Comparison of ENCODE assay signal across 8 cellular contexts in genomic region chr10:89029785-89030437, GRCh38. TPM values are rescaled to one million over a fixed set of nuclear protein-coding genes. Genes with fewer than 3 reads are reported as not detected.
DNase-seq lines count a peak whose midpoint lies in the region; ATAC-seq and TF ChIP-seq lines count a peak whose summit lies in the region.

No MANE protein-coding gene starts in this region.

- peaks cover 9% of the 10 kb centered on the region; the same call in 1 of the 2 replicates for H3K27me3 ChIP-seq in DOHH2 (ENCODE audit: control insufficient read depth, low read length)
- H3K27me3 ChIP-seq in SJSA1 (replicated peaks), result no peaks in the 10 kb centered on the region
- no peaks in the 10 kb centered on the region for H3K27me3 ChIP-seq in ovary
- H3K27me3 ChIP-seq in thyroid gland, result no peaks in the 10 kb centered on the region

- DNase-seq in LHCN-M2 (ENCODE audit: low read depth), result peak; percentile 76
- peak; percentile 63 to 72 for DNase-seq in SJSA1 (ENCODE audit: low read depth in 1 of 2, low spot score in 2 of 2)
- peak; percentile 47 for DNase-seq in activated gamma-delta T cell treated with anti-CD3 and anti-CD28 coated beads, Interleukin-2, amount 50 U/mL, for 16 hours (ENCODE audit: low read depth)
- DNase-seq in globus pallidus (ENCODE audit: low spot score), result peak; percentile 85
- peak; percentile 74 to 87 (median 77) for DNase-seq in ovary
- peak; percentile 67 to 76 for DNase-seq in thyroid gland

- no peaks in the 10 kb centered on the region for H3K79me2 ChIP-seq in DOHH2 (ENCODE audit: control insufficient read depth, low read length)

- intact Hi-C loops in ovary (cut with DNase I) (loop anchor here (1.0 to 10.0 kb wide), 4 partner anchors 182 to 195 kb away; no protein-coding TSS in a partner anchor), thyroid gland (cut with DNase I) (loop anchor here (5.0 to 10.0 kb wide), 2 partner anchors 182 to 535 kb away; no protein-coding TSS in a partner anchor)

- peaks cover 5% of the 10 kb centered on the region; the same call in 1 of the 2 replicates for H3K4me1 ChIP-seq in DOHH2 (ENCODE audit: control insufficient read depth, low read length)
- peaks cover 19% of the 10 kb centered on the region for H3K4me1 ChIP-seq in SJSA1 (replicated peaks)
- no peaks in the 10 kb centered on the region for H3K4me1 ChIP-seq in ovary (ENCODE audit: insufficient read depth)
- peaks cover 9 to 13% of the 10 kb centered on the region in 2 donors for H3K4me1 ChIP-seq in thyroid gland

- no peaks in the 10 kb centered on the region for H3K9me3 ChIP-seq in DOHH2 (ENCODE audit: control insufficient read depth, insufficient read depth, low read length)
- no peaks in the 10 kb centered on the region for H3K9me3 ChIP-seq in SJSA1 (replicated peaks)
- no peaks in the 10 kb centered on the region for H3K9me3 ChIP-seq in ovary
- H3K9me3 ChIP-seq in thyroid gland, result no peaks in the 10 kb centered on the region

- H3K9me2 ChIP-seq in DOHH2 (replicated peaks; ENCODE audit: control insufficient read depth, low read length), result no peaks in the 10 kb centered on the region

- H4K20me1 ChIP-seq in DOHH2 (ENCODE audit: control insufficient read depth, insufficient read depth, low read depth, low read length), result no peaks in the 10 kb centered on the region

- no peak for TF ChIP-seq POLR2A in ovary (IDR thresholded peaks at IDR 0.05)
- no peak for TF ChIP-seq POLR2A in thyroid gland (IDR thresholded peaks at IDR 0.05)

- H3K36me3 ChIP-seq in DOHH2 (ENCODE audit: control insufficient read depth, low read length), result no peaks in the 10 kb centered on the region
- no peaks in the 10 kb centered on the region for H3K36me3 ChIP-seq in SJSA1
- H3K36me3 ChIP-seq in ovary, result no peaks in the 10 kb centered on the region
- H3K36me3 ChIP-seq in thyroid gland, result no peaks in the 10 kb centered on the region

- H3K27ac ChIP-seq in DOHH2 (ENCODE audit: low read depth, low read length) (no peak overlapping the region), SJSA1 (no peak overlapping the region), ovary (peak overlapping the region in 1 of 2 donors; percentile 32), thyroid gland (no peak overlapping the region)

- 37 to 44% (median 41%) methylated on average over 8 of the region's 8 CpGs for WGBS in ovary, 3 donors
- 39 to 43% methylated on average over 8 of the region's 8 CpGs for WGBS in thyroid gland, 2 donors

- no peaks in the 10 kb centered on the region for H3F3A ChIP-seq in DOHH2 (ENCODE audit: control insufficient read depth, insufficient read depth)

- TF ChIP-seq CTCF in DOHH2 (IDR thresholded peaks at IDR 0.05; ENCODE audit: low read depth, low read length, poor library complexity, severe bottlenecking), result peak; percentile 93
- peak; percentile 55 to 93 (median 93) for TF ChIP-seq CTCF in ovary (IDR thresholded peaks at IDR 0.05)
- peak; percentile 59 to 89 (median 84) for TF ChIP-seq CTCF in thyroid gland (IDR thresholded peaks at IDR 0.05)

- no peak overlapping the region for H3K4me2 ChIP-seq in DOHH2 (ENCODE audit: low read length)

- H3K4me3 ChIP-seq in DOHH2 (ENCODE audit: low read length) (no peak overlapping the region), SJSA1 (no peak overlapping the region), ovary (no peak overlapping the region), thyroid gland (replicated peaks in 1 of 3) (no peak overlapping the region)

- ATAC-seq in GM21717 (IDR thresholded peaks at IDR 0.05; ENCODE audit: unreplicated experiment), result no peak

- no peak for TF ChIP-seq EP300 in ovary (IDR thresholded peaks at IDR 0.05)

RNA-seq across cellular contexts. Expression of gene FAS, which starts 39.3 kb away (rescaled TPM):
- total RNA-seq in LHCN-M2 (2014; rRNA removed) (55.0 and 55.7 TPM in 2 replicates), ovary (10 to 100 TPM; 41.4 to 75.9 (median 46.5) TPM), thyroid gland (10 to 100 TPM in 3 of 4 donors, 1 to 10 TPM in 1; 9.4 to 34.1 (median 17.4) TPM)
- 13.9 TPM for polyA plus RNA-seq in LHCN-M2 (2012)
- total RNA-seq in SJSA1 (2014; rRNA removed; shearing (Covaris generic)), result 20.6 and 25.6 TPM in 2 replicates
- 10 to 100 TPM; 33.1 to 35.0 TPM for polyA plus RNA-seq in ovary
